Comparison of ENCODE assay signal across 8 cellular contexts in the genomic region with DNA sequence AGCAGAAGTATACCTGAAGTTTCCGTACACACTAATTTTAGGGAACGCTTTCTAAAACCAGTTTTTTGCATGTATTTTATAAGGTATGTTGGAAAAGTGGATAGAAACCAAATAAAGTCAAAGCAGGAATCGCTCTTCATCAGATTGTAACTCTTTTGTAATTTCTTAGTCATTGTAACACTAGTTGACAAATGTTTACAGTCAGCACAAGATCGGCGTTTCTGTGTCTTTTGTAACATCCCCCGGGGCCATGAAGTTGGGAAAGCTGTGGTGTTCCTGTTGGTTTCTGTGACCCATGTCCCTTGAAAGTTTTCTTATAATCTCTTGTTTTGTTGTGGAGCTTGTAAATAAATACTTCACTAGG. TPM values are rescaled to one million over a fixed set of nuclear protein-coding genes. Genes with fewer than 3 reads are reported as not detected.
DNase-seq lines count a peak whose midpoint lies in the region; ATAC-seq and TF ChIP-seq lines count a peak whose summit lies in the region.

No MANE protein-coding gene starts in this region.

- H4K20me1 ChIP-seq in PC-3 (ENCODE audit: low read length) = no peaks in the 10 kb centered on the region

- H3K36me3 ChIP-seq in PC-3 (ENCODE audit: low read depth, low read length) (no peaks in the 10 kb centered on the region), lower lobe of right lung (no peaks in the 10 kb centered on the region), suprapubic skin (no peaks in the 10 kb centered on the region)

- no peak for TF ChIP-seq POLR2A in suprapubic skin (IDR thresholded peaks at IDR 0.05)

- WGBS in suprapubic skin = under 1% methylated on average over 6 of the region's 6 CpGs

- POLR2A ChIA-PET in PC-3 (lab: Charles Lee; ENCODE audit: unreplicated experiment) = no interaction called here

- H3K9me3 ChIP-seq in PC-3 (ENCODE audit: low read length) (no peaks in the 10 kb centered on the region), lower lobe of right lung (no peaks in the 10 kb centered on the region), suprapubic skin (no peaks in the 10 kb centered on the region)

- BruUV-seq in PC-3 (replicated peaks; lab: Mats Ljungman, UMichigan) = TSS peak; percentile 83

- peak overlapping the region; percentile 77 for H2AFZ ChIP-seq in PC-3 (ENCODE audit: low read length)

- H3K79me2 ChIP-seq in PC-3 (ENCODE audit: low read length) = peaks cover 24% of the 10 kb centered on the region

- H3K4me3 ChIP-seq in PC-3 (ENCODE audit: low read length) (peak overlapping the region; percentile 75), lower lobe of right lung (peak overlapping the region; percentile 67), suprapubic skin (peak overlapping the region; percentile 87)

- H3K4me2 ChIP-seq in PC-3 (ENCODE audit: low read length) = peak overlapping the region; percentile 80

- H3K9me3 Mint-ChIP-seq in chondrocyte (ENCODE audit: low read depth) = no peaks in the 10 kb centered on the region

- peak overlapping the region; percentile 76 for H3K4me3 Mint-ChIP-seq in chondrocyte (ENCODE audit: unreplicated experiment)

- TF ChIP-seq CTCF in PC-3 (conservative IDR thresholded peaks at IDR 0.05; ENCODE audit: low read depth, low read length) = no peak
- no peak for TF ChIP-seq CTCF in chondrocyte (IDR thresholded peaks at IDR 0.05)
- no peak for TF ChIP-seq CTCF in lower lobe of right lung (IDR thresholded peaks at IDR 0.05)
- TF ChIP-seq CTCF in suprapubic skin (IDR thresholded peaks at IDR 0.05) = no peak

- peak overlapping the region; percentile 80 for H3K9ac ChIP-seq in PC-3 (ENCODE audit: low read length)

- no peaks in the 10 kb centered on the region for H3K27me3 Mint-ChIP-seq in chondrocyte (ENCODE audit: low read depth)

- peaks cover 17% of the 10 kb centered on the region for H3K4me1 Mint-ChIP-seq in chondrocyte (ENCODE audit: low read depth)

- ATAC-seq in HG02763 (IDR thresholded peaks at IDR 0.05; ENCODE audit: unreplicated experiment) (peak; percentile 25), PC-3 (peak; percentile 51), lower lobe of right lung (peak; percentile 36 to 57)

- intact Hi-C loops in PC-3 (cut with micrococcal nuclease) (loop anchor here (1.0 to 5.0 kb wide), 3 partner anchors 29 to 147 kb away; a partner anchor contains a TSS), lower lobe of right lung (cut with DNase I) (no loop called here)

- H3K27ac Mint-ChIP-seq in chondrocyte (ENCODE audit: unreplicated experiment) = peak overlapping the region; percentile 86

- peaks cover 15% of the 10 kb centered on the region for H3K4me1 ChIP-seq in PC-3 (ENCODE audit: insufficient read depth, low read length)
- H3K4me1 ChIP-seq in lower lobe of right lung = peaks cover 29% of the 10 kb centered on the region
- H3K4me1 ChIP-seq in suprapubic skin = peaks cover 24% of the 10 kb centered on the region

- no peak for TF ChIP-seq EP300 in suprapubic skin (IDR thresholded peaks at IDR 0.05)

- DNase-seq in activated effector memory CD4-positive, alpha-beta T cell treated with anti-CD3 and anti-CD28 coated beads, Interleukin-2, amount 50 U/mL, for 16 hours = peak; percentile 63
- DNase-seq in activated effector memory CD4-positive, alpha-beta T cell treated with Interleukin-2 at 50 U/mL for 16 hours = no peak
- peak; percentile 79 for DNase-seq in PC-3
- no peak for DNase-seq in chondrocyte (ENCODE audit: low spot score)
- no peak for DNase-seq in lower lobe of right lung
- peak in 1 of 2 donors; percentile 91 for DNase-seq in suprapubic skin (ENCODE audit: low spot score in 2 of 2)
- DNase-seq in DMS 273 treated with DMSO at 0.1 percent for 48 hours (lab: John Stamatoyannopoulos, UW) = no peak

- CTCF ChIA-PET in PC-3 (lab: Charles Lee) = no interaction called here

- H3F3A ChIP-seq in PC-3 (ENCODE audit: low read length, unreplicated experiment) = no peaks in the 10 kb centered on the region

- no peaks in the 10 kb centered on the region for H3K36me3 Mint-ChIP-seq in chondrocyte (ENCODE audit: low read depth)

- peak overlapping the region; percentile 82 for H3K27ac ChIP-seq in PC-3 (ENCODE audit: low read length)
- H3K27ac ChIP-seq in lower lobe of right lung = peak overlapping the region; percentile 99
- peak overlapping the region; percentile 98 for H3K27ac ChIP-seq in suprapubic skin

- H3K9me2 ChIP-seq in PC-3 (replicated peaks; ENCODE audit: low read length) = no peaks in the 10 kb centered on the region

- H3K27me3 ChIP-seq in PC-3 (ENCODE audit: low read length) (no peaks in the 10 kb centered on the region), lower lobe of right lung (ENCODE audit: low read depth) (no peaks in the 10 kb centered on the region), suprapubic skin (no peaks in the 10 kb centered on the region)

RNA-seq across cellular contexts. Expression of a gene that starts 0.5 kb away (rescaled TPM):
- total RNA-seq in PC-3 (2014; rRNA removed) (9.9 and 19.4 TPM in 2 replicates), chondrocyte (9.4 to 11.7 TPM (median 9.9 TPM) in 3 replicates), lower lobe of right lung (31.9 TPM), suprapubic skin (10 to 100 TPM in 1 of 4 donors, 1 to 10 TPM in 3; 4.7 to 10.2 (median 8.5) TPM)

RNA-seq across cellular contexts. Expression of a gene that starts 28.3 kb away (rescaled TPM):
- total RNA-seq in PC-3 (2014; rRNA removed) (2.5 and 2.6 TPM in 2 replicates), chondrocyte (5.0 to 5.6 TPM (median 5.4 TPM) in 3 replicates), lower lobe of right lung (10.4 TPM), suprapubic skin (1 to 10 TPM; 1.9 to 5.1 (median 4.3) TPM)

Comparison
In these comparisons a context has a peak if more than half of its experiments do, and no peak if none do; other contexts are left out.
1. DNase-seq: peak in activated effector memory CD4-positive, alpha-beta T cell treated with anti-CD3 and anti-CD28 coated beads, Interleukin-2, amount 50 U/mL, for 16 hours (single experiment) and PC-3 (single experiment); none in activated effector memory CD4-positive, alpha-beta T cell treated with Interleukin-2 at 50 U/mL for 16 hours (single experiment), chondrocyte (single experiment), lower lobe of right lung (single experiment) and DMS 273 treated with DMSO at 0.1 percent for 48 hours (single experiment).
2. Peak in every context shown above with its lines, with median percentiles within 50 percentile points of each other: ATAC-seq, H3K27ac ChIP-seq and H3K4me3 ChIP-seq.